1 cellular context compared by ENCODE assay signal in the genomic region with DNA sequence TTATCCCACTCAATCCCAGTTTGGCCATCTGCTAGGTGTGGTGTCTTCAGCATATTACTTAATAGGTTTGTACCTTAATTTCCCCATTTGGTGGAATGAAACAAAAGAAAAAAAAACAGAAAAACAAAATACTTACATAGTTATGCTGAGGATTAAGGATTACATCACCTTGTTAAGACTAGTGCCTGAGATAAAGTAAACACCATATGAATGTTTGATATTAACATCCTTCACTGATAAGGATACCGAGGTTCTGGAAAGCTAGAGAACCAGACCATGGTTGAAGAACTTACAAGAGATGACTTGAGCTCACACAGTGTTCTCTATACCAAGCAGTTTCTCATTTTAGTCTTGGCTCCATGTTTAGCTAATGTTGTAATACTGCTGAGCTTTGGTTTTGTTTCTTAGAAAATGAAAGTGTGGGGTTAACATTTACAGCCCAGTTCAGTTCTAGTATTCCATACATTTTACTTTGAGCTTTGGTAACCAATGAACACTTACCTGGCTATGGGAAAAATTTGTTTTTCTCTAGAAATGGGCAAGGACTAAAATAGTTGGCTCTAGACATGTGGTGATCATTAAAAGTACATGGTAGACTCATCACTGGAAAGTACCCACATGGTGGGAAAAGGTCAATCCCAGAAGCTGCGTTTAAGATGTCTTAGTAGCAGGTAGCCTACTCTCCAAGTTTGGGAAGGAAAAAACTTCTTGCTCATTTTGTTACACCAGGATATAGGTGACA.
A peak's percentile ranks its signal among the peaks of the same experiment; 100 is the strongest.
TF ChIP-seq lines count a peak whose summit lies in the region.

No MANE protein-coding gene starts in this region.

TF ChIP-seq in K562, 482 proteins besides CTCF, POLR2A, EP300 and RAD21 (continued from another document and continues in another):
- TF ChIP-seq, protein P1, sequence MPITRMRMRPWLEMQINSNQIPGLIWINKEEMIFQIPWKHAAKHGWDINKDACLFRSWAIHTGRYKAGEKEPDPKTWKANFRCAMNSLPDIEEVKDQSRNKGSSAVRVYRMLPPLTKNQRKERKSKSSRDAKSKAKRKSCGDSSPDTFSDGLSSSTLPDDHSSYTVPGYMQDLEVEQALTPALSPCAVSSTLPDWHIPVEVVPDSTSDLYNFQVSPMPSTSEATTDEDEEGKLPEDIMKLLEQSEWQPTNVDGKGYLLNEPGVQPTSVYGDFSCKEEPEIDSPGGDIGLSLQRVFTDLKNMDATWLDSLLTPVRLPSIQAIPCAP (CRISPR knock-in tag; IDR thresholded peaks at IDR 0.05; ENCODE audit: borderline replicate concordance) = no peak
- TF ChIP-seq SMAD3 (CRISPR knock-in tag; conservative IDR thresholded peaks at IDR 0.05) (no peak), KDM5B (IDR thresholded peaks at IDR 0.05; ENCODE audit: insufficient replicate concordance, low read depth, low read length) (no peak), ZNF79 (CRISPR knock-in tag; IDR thresholded peaks at IDR 0.05; ENCODE audit: low read depth) (no peak), SAP30 (IDR thresholded peaks at IDR 0.05; ENCODE audit: borderline replicate concordance, insufficient read depth, low read depth, low read length, poor library complexity, severe bottlenecking) (no peak), CHD4 (IDR thresholded peaks at IDR 0.05; ENCODE audit: insufficient read depth, insufficient replicate concordance, low read depth, low read length, poor library complexity, severe bottlenecking) (no peak), CEBPB (tag; IDR thresholded peaks at IDR 0.05) (peak; percentile 61; the same call in 1 of the 2 replicates), ZNF12 (CRISPR knock-in tag; IDR thresholded peaks at IDR 0.05) (no peak), SMAD4 (CRISPR knock-in tag; conservative IDR thresholded peaks at IDR 0.05) (0 out of 2 replicates have a peak, but pooled peaks have one; percentile 20), THRAP3 (IDR thresholded peaks at IDR 0.05; ENCODE audit: borderline replicate concordance) (no peak), JUND (IDR thresholded peaks at IDR 0.05; ENCODE audit: borderline replicate concordance, low read depth, low read length) (no peak), JUND (tag; IDR thresholded peaks at IDR 0.05; ENCODE audit: borderline replicate concordance, low read depth, low read length) (no peak), L3MBTL2 (IDR thresholded peaks at IDR 0.05) (no peak), HNRNPL (IDR thresholded peaks at IDR 0.05; ENCODE audit: low read depth, low read length) (no peak), ZKSCAN3 (CRISPR knock-in tag; IDR thresholded peaks at IDR 0.05) (no peak), KLF16 (IDR thresholded peaks at IDR 0.05) (no peak), HINFP (tag; conservative IDR thresholded peaks at IDR 0.05; ENCODE audit: low read depth) (peak; percentile 24; the same call in 1 of the 2 replicates), FOXK2 (conservative IDR thresholded peaks at IDR 0.05 in 1 of 2, IDR thresholded peaks at IDR 0.05 in 1 of 2; ENCODE audit: low read depth in 2 of 2) (0 out of 4 replicates have a peak, but pooled peaks of 1 of the 2 experiments have one; percentile 13), ATF7 (IDR thresholded peaks at IDR 0.05) (peak; percentile 47), NCOA6 (IDR thresholded peaks at IDR 0.05) (no peak), TAF1 (IDR thresholded peaks at IDR 0.05; ENCODE audit: control insufficient read depth, extremely low read depth, insufficient read depth, low read length, severe bottlenecking) (no peak), STAT5A (IDR thresholded peaks at IDR 0.05; ENCODE audit: borderline replicate concordance, low read length) (no peak), NR2C2 (CRISPR knock-in tag; IDR thresholded peaks at IDR 0.05) (no peak), NR2C2 (tag; IDR thresholded peaks at IDR 0.05) (peak; percentile 71), BCOR (IDR thresholded peaks at IDR 0.05) (no peak), TFAM (CRISPR knock-in tag; conservative IDR thresholded peaks at IDR 0.05) (no peak), ZBTB7A (IDR thresholded peaks at IDR 0.05; ENCODE audit: borderline replicate concordance, control insufficient read depth, low read depth, low read length) (no peak), ZNF316 (IDR thresholded peaks at IDR 0.05) (peak; percentile 18; the same call in 1 of the 2 replicates), MCM3 (IDR thresholded peaks at IDR 0.05) (no peak), LCOR (CRISPR knock-in tag; IDR thresholded peaks at IDR 0.05) (no peak), ZNF175 (CRISPR knock-in tag; IDR thresholded peaks at IDR 0.05; ENCODE audit: low read depth) (no peak), U2AF2 (optimal IDR thresholded peaks at IDR 0.05; ENCODE audit: low read depth, low read length) (no peak), HNRNPLL (IDR thresholded peaks at IDR 0.05; ENCODE audit: low read depth, low read length, poor library complexity, severe bottlenecking) (no peak), SIRT6 (IDR thresholded peaks at IDR 0.05; ENCODE audit: low read depth, low read length) (no peak), PML (IDR thresholded peaks at IDR 0.05; ENCODE audit: low read length) (no peak), KLF13 (tag; IDR thresholded peaks at IDR 0.05; ENCODE audit: borderline replicate concordance, low read depth) (no peak), GTF2F1 (IDR thresholded peaks at IDR 0.05; ENCODE audit: low read depth, low read length) (no peak), ZNF778 (CRISPR knock-in tag; IDR thresholded peaks at IDR 0.05) (no peak), GABPB1 (CRISPR knock-in tag; IDR thresholded peaks at IDR 0.05) (no peak)
- TF ChIP-seq, protein P2, sequence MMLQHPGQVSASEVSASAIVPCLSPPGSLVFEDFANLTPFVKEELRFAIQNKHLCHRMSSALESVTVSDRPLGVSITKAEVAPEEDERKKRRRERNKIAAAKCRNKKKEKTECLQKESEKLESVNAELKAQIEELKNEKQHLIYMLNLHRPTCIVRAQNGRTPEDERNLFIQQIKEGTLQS (IDR thresholded peaks at IDR 0.05) = peak; percentile 60
- TF ChIP-seq, protein P2 (CRISPR knock-in tag; conservative IDR thresholded peaks at IDR 0.05) = no peak
- TF ChIP-seq, protein P3, sequence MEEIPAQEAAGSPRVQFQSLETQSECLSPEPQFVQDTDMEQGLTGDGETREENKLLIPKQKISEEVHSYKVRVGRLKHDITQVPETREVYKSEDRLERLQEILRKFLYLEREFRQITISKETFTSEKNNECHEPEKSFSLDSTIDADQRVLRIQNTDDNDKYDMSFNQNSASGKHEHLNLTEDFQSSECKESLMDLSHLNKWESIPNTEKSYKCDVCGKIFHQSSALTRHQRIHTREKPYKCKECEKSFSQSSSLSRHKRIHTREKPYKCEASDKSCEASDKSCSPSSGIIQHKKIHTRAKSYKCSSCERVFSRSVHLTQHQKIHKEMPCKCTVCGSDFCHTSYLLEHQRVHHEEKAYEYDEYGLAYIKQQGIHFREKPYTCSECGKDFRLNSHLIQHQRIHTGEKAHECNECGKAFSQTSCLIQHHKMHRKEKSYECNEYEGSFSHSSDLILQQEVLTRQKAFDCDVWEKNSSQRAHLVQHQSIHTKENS (CRISPR knock-in tag; IDR thresholded peaks at IDR 0.05) = no peak
- TF ChIP-seq, protein P4, sequence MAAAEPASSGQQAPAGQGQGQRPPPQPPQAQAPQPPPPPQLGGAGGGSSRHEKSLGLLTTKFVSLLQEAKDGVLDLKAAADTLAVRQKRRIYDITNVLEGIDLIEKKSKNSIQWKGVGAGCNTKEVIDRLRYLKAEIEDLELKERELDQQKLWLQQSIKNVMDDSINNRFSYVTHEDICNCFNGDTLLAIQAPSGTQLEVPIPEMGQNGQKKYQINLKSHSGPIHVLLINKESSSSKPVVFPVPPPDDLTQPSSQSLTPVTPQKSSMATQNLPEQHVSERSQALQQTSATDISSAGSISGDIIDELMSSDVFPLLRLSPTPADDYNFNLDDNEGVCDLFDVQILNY (CRISPR knock-in tag; IDR thresholded peaks at IDR 0.05) = no peak
- TF ChIP-seq, protein P5, sequence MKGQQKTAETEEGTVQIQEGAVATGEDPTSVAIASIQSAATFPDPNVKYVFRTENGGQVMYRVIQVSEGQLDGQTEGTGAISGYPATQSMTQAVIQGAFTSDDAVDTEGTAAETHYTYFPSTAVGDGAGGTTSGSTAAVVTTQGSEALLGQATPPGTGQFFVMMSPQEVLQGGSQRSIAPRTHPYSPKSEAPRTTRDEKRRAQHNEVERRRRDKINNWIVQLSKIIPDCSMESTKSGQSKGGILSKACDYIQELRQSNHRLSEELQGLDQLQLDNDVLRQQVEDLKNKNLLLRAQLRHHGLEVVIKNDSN (CRISPR knock-in tag; IDR thresholded peaks at IDR 0.05) = no peak
- TF ChIP-seq, protein P6, sequence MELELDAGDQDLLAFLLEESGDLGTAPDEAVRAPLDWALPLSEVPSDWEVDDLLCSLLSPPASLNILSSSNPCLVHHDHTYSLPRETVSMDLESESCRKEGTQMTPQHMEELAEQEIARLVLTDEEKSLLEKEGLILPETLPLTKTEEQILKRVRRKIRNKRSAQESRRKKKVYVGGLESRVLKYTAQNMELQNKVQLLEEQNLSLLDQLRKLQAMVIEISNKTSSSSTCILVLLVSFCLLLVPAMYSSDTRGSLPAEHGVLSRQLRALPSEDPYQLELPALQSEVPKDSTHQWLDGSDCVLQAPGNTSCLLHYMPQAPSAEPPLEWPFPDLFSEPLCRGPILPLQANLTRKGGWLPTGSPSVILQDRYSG (tag; conservative IDR thresholded peaks at IDR 0.05; ENCODE audit: low read depth) = 0 out of 2 replicates have a peak, but pooled peaks have one; percentile 38
- TF ChIP-seq, protein P7, sequence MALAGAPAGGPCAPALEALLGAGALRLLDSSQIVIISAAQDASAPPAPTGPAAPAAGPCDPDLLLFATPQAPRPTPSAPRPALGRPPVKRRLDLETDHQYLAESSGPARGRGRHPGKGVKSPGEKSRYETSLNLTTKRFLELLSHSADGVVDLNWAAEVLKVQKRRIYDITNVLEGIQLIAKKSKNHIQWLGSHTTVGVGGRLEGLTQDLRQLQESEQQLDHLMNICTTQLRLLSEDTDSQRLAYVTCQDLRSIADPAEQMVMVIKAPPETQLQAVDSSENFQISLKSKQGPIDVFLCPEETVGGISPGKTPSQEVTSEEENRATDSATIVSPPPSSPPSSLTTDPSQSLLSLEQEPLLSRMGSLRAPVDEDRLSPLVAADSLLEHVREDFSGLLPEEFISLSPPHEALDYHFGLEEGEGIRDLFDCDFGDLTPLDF (CRISPR knock-in tag; IDR thresholded peaks at IDR 0.05) = no peak
